In the genomic region with DNA sequence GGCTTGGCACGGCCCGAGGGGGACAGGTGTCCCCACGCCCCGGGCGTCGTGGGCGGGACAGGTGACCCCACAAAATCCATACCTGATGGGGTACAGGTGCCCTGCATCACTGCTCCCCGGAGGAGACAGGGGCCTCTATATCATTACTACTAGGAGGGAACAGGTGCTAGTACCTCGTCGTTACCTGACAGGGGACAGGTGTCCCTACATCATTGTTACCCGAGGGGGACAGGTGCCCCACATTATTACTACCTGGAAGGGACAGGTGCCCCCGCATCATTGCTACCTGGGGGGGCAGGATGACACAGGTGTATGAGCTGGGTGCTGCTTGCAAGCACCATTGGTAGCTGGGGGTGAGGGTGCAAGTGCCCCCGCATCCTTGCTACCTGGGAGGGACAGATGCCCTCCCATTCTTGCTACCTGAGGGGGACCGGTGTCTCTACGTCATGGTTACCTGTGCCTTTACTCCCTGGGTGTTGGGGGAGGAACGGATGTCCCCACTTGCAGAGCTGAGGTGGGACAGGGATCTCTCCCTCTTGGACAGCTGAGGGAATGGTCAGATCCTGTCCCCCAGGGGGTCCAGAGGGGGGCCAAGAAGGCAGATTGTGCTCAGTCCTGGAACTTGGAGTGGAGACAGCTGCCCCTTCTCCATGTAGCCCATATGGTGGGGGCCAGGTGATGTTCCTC, we compare ENCODE assay signal across 8 cellular contexts. TPM values are rescaled to one million over a fixed set of nuclear protein-coding genes. Genes with fewer than 3 reads are reported as not detected.
A peak's percentile ranks its signal among the peaks of the same experiment; 100 is the strongest.
DNase-seq lines count a peak whose midpoint lies in the region; ATAC-seq and TF ChIP-seq lines count a peak whose summit lies in the region.

No MANE protein-coding gene starts in this region.

- H3K79me2 ChIP-seq in MM.1S (ENCODE audit: low read length), result peaks cover 38% of the 10 kb centered on the region
- peaks cover 49% of the 10 kb centered on the region for H3K79me2 ChIP-seq in osteoblast (ENCODE audit: insufficient read depth, low read length)

- CTCF ChIA-PET in activated CD8-positive, alpha-beta memory T cell treated with anti-CD3 and anti-CD28 coated beads, Interleukin-2, amount 10 ng/mL, durations not matched to agents 7 days and 5 days (lab: Charles Lee), result no interaction called here

- H2AFZ ChIP-seq in MM.1S (ENCODE audit: low read length) (peak overlapping the region; percentile 83), osteoblast (ENCODE audit: low read length) (no peak overlapping the region)

- no peaks in the 10 kb centered on the region for H3K9me2 ChIP-seq in MM.1S (replicated peaks; ENCODE audit: insufficient read depth, low read length)

- H3K9me3 ChIP-seq in MM.1S (replicated peaks; ENCODE audit: insufficient read depth, low read length), result no peaks in the 10 kb centered on the region
- H3K9me3 ChIP-seq in osteoblast (ENCODE audit: low read depth, low read length), result no peaks in the 10 kb centered on the region

- H3K27me3 ChIP-seq in MM.1S (replicated peaks; ENCODE audit: insufficient read depth, low read length) (no peaks in the 10 kb centered on the region), osteoblast (ENCODE audit: insufficient read depth, low read length) (no peaks in the 10 kb centered on the region)

- H3K27ac ChIP-seq in MM.1S (ENCODE audit: low read length) (no peak overlapping the region), osteoblast (ENCODE audit: low read depth, low read length) (no peak overlapping the region)

- H3K9me3 Mint-ChIP-seq in activated CD8-positive, alpha-beta memory T cell treated with anti-CD3 and anti-CD28 coated beads, Interleukin-2, amount 10 ng/mL, durations not matched to agents 7 days and 5 days (ENCODE audit: low read depth), result no peaks in the 10 kb centered on the region
- H3K9me3 Mint-ChIP-seq in effector memory CD8-positive, alpha-beta T cell, result no peaks in the 10 kb centered on the region

- peak overlapping the region; percentile 78 for H3K4me3 Mint-ChIP-seq in activated CD8-positive, alpha-beta memory T cell treated with anti-CD3 and anti-CD28 coated beads, Interleukin-2, amount 10 ng/mL, durations not matched to agents 7 days and 5 days
- H3K4me3 Mint-ChIP-seq in effector memory CD8-positive, alpha-beta T cell, result peak overlapping the region; percentile 81 to 82

- no peaks in the 10 kb centered on the region for H3K27me3 Mint-ChIP-seq in activated CD8-positive, alpha-beta memory T cell treated with anti-CD3 and anti-CD28 coated beads, Interleukin-2, amount 10 ng/mL, durations not matched to agents 7 days and 5 days
- H3K27me3 Mint-ChIP-seq in effector memory CD8-positive, alpha-beta T cell, result no peaks in the 10 kb centered on the region

- H3F3A ChIP-seq in MM.1S (ENCODE audit: insufficient read depth, low read length), result no peaks in the 10 kb centered on the region

- no peaks in the 10 kb centered on the region for H4K20me1 ChIP-seq in MM.1S (ENCODE audit: insufficient read depth, low read length)
- H4K20me1 ChIP-seq in osteoblast (ENCODE audit: insufficient read depth, low read length), result peaks cover 29% of the 10 kb centered on the region

- peak overlapping the region; percentile 99 for H3K4me2 ChIP-seq in MM.1S (ENCODE audit: low read depth, low read length)
- H3K4me2 ChIP-seq in osteoblast (ENCODE audit: insufficient read depth, low read length), result peak overlapping the region; percentile 92

- H3K36me3 ChIP-seq in MM.1S (replicated peaks; ENCODE audit: insufficient read depth, low read length), result no peaks in the 10 kb centered on the region
- H3K36me3 ChIP-seq in osteoblast (ENCODE audit: insufficient read depth, low read length), result no peaks in the 10 kb centered on the region

- TF ChIP-seq CTCF in MM.1S (IDR thresholded peaks at IDR 0.05; ENCODE audit: low read length), result no peak
- no peak for TF ChIP-seq CTCF in osteoblast (IDR thresholded peaks at IDR 0.05; ENCODE audit: extremely low read depth, low read depth, low read length)

- no peak for ATAC-seq in activated CD8-positive, alpha-beta memory T cell treated with anti-CD3 and anti-CD28 coated beads, Interleukin-2, amount 10 ng/mL, durations not matched to agents 7 days and 5 days
- peak; percentile 35 for ATAC-seq in effector memory CD8-positive, alpha-beta T cell (replicated peaks)
- no peak for ATAC-seq in HG02884 (IDR thresholded peaks at IDR 0.05; ENCODE audit: unreplicated experiment)

- H3K36me3 Mint-ChIP-seq in activated CD8-positive, alpha-beta memory T cell treated with anti-CD3 and anti-CD28 coated beads, Interleukin-2, amount 10 ng/mL, durations not matched to agents 7 days and 5 days, result no peaks in the 10 kb centered on the region
- H3K36me3 Mint-ChIP-seq in effector memory CD8-positive, alpha-beta T cell (ENCODE audit: insufficient read depth), result peaks cover 14% of the 10 kb centered on the region

- H3K27ac Mint-ChIP-seq in activated CD8-positive, alpha-beta memory T cell treated with anti-CD3 and anti-CD28 coated beads, Interleukin-2, amount 10 ng/mL, durations not matched to agents 7 days and 5 days, result peak overlapping the region; percentile 15
- peak overlapping the region; percentile 16 to 87 for H3K27ac Mint-ChIP-seq in effector memory CD8-positive, alpha-beta T cell

- no peak for DNase-seq in activated CD8-positive, alpha-beta memory T cell treated with anti-CD3 and anti-CD28 coated beads, Interleukin-2, amount 10 ng/mL, durations not matched to agents 7 days and 5 days
- DNase-seq in activated CD8-positive, alpha-beta memory T cell treated with anti-CD3 and anti-CD28 coated beads, Interleukin-2, amount 50 U/mL, for 4 hours, result no peak
- DNase-seq in MM.1S (peak; percentile 14), osteoblast (ENCODE audit: insufficient read length, low spot score, missing footprints) (peak; percentile 59), activated gamma-delta T cell treated with Interleukin-2 at 50 U/mL for 16 hours (no peak), epidermal melanocyte (ENCODE audit: insufficient read length, low spot score) (no peak)
- no peak for DNase-seq in effector memory CD8-positive, alpha-beta T cell

- peak overlapping the region; percentile 55; the same call in 1 of the 2 replicates for H3K9ac ChIP-seq in MM.1S (ENCODE audit: low read length)

- H3K4me3 ChIP-seq in MM.1S (ENCODE audit: low read length) (peak overlapping the region; percentile 82), osteoblast (ENCODE audit: insufficient read depth, low read length) (peak overlapping the region; percentile 83)

- H3K4me1 Mint-ChIP-seq in activated CD8-positive, alpha-beta memory T cell treated with anti-CD3 and anti-CD28 coated beads, Interleukin-2, amount 10 ng/mL, durations not matched to agents 7 days and 5 days, result peaks cover 16% of the 10 kb centered on the region
- peaks cover 7 to 10% of the 10 kb centered on the region in 2 donors for H3K4me1 Mint-ChIP-seq in effector memory CD8-positive, alpha-beta T cell (ENCODE audit: low read depth in 2 of 2)

- H3K4me1 ChIP-seq in MM.1S (ENCODE audit: low read length), result peaks cover 13% of the 10 kb centered on the region; the same call in 1 of the 2 replicates
- H3K4me1 ChIP-seq in osteoblast (ENCODE audit: insufficient read depth, low read length), result peaks cover 21% of the 10 kb centered on the region

RNA-seq across cellular contexts. Expression of a gene that starts 0.6 kb away (rescaled TPM):
- total RNA-seq in activated CD8-positive, alpha-beta memory T cell treated with anti-CD3 and anti-CD28 coated beads, Interleukin-2, amount 10 ng/mL, durations not matched to agents 7 days and 5 days, result 1 to 10 TPM; 5.9 to 6.4 TPM
- 3.8 and 4.0 TPM in 2 replicates for total RNA-seq in osteoblast

RNA-seq across cellular contexts. Expression of a gene that starts 47.3 kb away (rescaled TPM):
- total RNA-seq in activated CD8-positive, alpha-beta memory T cell treated with anti-CD3 and anti-CD28 coated beads, Interleukin-2, amount 10 ng/mL, durations not matched to agents 7 days and 5 days, result 10 to 100 TPM; 12.8 to 15.8 TPM
- 5.1 and 5.3 TPM in 2 replicates for total RNA-seq in osteoblast

Comparison
In these comparisons a context has a peak if more than half of its experiments do, and no peak if none do; other contexts are left out.
1. DNase-seq: peak in MM.1S (single experiment) and osteoblast (single experiment); none in activated CD8-positive, alpha-beta memory T cell treated with anti-CD3 and anti-CD28 coated beads, Interleukin-2, amount 10 ng/mL, durations not matched to agents 7 days and 5 days (single experiment), activated CD8-positive, alpha-beta memory T cell treated with anti-CD3 and anti-CD28 coated beads, Interleukin-2, amount 50 U/mL, for 4 hours (single experiment), effector memory CD8-positive, alpha-beta T cell (0 of 3), activated gamma-delta T cell treated with Interleukin-2 at 50 U/mL for 16 hours (single experiment) and epidermal melanocyte (single experiment).